ENCODE assay signal across 8 cellular contexts in the genomic region with DNA sequence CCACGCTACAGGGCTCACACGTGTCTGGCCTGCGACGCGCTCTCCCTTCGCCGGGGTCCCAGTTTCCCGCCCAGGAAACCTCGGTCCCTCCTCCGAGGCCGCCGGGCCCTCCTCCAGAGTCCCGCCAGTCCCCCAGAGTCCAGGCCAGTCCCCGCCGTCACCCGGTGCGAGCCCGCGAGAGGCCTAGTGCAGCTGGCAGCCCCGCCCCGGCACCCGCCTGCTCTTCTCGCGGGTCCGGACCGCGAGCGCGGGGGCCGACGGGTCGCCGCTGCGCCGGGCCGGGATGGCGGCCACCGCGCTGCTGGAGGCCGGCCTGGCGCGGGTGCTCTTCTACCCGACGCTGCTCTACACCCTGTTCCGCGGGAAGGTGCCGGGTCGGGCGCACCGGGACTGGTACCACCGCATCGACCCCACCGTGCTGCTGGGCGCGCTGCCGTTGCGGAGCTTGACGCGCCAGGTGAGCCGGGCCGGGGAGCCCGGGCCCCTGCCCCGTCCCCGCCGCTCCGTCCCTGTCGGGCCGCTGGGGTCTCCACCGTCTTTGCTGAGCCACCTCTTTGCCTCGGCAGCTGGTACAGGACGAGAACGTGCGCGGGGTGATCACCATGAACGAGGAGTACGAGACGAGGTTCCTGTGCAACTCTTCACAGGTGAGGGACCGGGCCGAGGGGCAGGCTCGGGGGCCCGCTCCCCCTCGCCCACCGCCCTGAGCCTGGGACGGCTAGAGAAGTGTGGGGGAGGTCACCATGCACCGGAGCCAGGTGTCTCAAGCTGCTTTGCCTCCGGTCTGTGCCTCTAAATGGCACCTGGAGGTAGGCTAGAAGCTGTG. TPM values are rescaled to one million over a fixed set of nuclear protein-coding genes. Genes with fewer than 3 reads are reported as not detected.
DNase-seq lines count a peak whose midpoint lies in the region; ATAC-seq and TF ChIP-seq lines count a peak whose summit lies in the region.

Gene PTPMT1, plus strand, starts transcription at position 260 of the 826 bp plus-strand sequence. Its CDS starts 24 bp downstream, at position 284.

- no peaks in the 10 kb centered on the region for H3K27me3 ChIP-seq in lower lobe of right lung (ENCODE audit: low read depth)

- peak within 1 kb of the TSS; percentile 88 for H3K27ac ChIP-seq in lower lobe of right lung

- ATAC-seq in GM18502 (IDR thresholded peaks at IDR 0.05; ENCODE audit: poor library complexity, unreplicated experiment) = peak; percentile 84
- ATAC-seq in HG02943 (IDR thresholded peaks at IDR 0.05; ENCODE audit: low read depth, unreplicated experiment) = peak; percentile 80
- peak; percentile 97 to 98 for ATAC-seq in lower lobe of right lung

- peak; percentile 40 for DNase-seq in A172 (ENCODE audit: low spot score)
- DNase-seq in NCI-H2171 treated with DMSO at 0.1 percent for 48 hours (lab: John Stamatoyannopoulos, UW) = peak; percentile 70
- DNase-seq in activated CD4-positive, alpha-beta T cell treated with anti-CD3 and anti-CD28 coated beads, Interleukin-2, amount 50 U/mL, for 24 hours (ENCODE audit: low read depth in 1 of 2, low spot score in 1 of 2) = peak; percentile 34 to 50
- peak; percentile 79 for DNase-seq in ecto neural progenitor cell (ENCODE audit: low spot score)
- DNase-seq in lower lobe of right lung = peak; percentile 89
- peak; percentile 45 for DNase-seq in stimulated activated CD8-positive, alpha-beta memory T cell treated with anti-CD3 and anti-CD28 coated beads, Interleukin-12 subunit alpha, Interleukin-12 subunit beta, amount 100 ng/mL, for 24 hours (ENCODE audit: extremely low read depth)

- peak within 1 kb of the TSS; percentile 97 for H3K4me3 ChIP-seq in lower lobe of right lung

- H3K9me3 ChIP-seq in lower lobe of right lung = no peaks in the 10 kb centered on the region

- H3K36me3 ChIP-seq in lower lobe of right lung = peaks cover 25% of the 10 kb centered on the region

- intact Hi-C loops in lower lobe of right lung (cut with DNase I) = no loop called here

- TF ChIP-seq CTCF in lower lobe of right lung (IDR thresholded peaks at IDR 0.05) = no peak

- peaks cover 22% of the 10 kb centered on the region for H3K4me1 ChIP-seq in lower lobe of right lung

RNA-seq across cellular contexts. Expression of gene PTPMT1, which starts in this region (rescaled TPM):
- total RNA-seq in A172 (2014; rRNA removed; shearing (Covaris generic)) = 225 and 253 TPM in 2 replicates
- 78.1 TPM for total RNA-seq in lower lobe of right lung

Comparison
In these comparisons a context has a peak if more than half of its experiments do, and no peak if none do; other contexts are left out.
1. Peak in every context shown above with its lines: DNase-seq, ATAC-seq, H3K4me3 ChIP-seq and H3K27ac ChIP-seq.